In the genomic region with DNA sequence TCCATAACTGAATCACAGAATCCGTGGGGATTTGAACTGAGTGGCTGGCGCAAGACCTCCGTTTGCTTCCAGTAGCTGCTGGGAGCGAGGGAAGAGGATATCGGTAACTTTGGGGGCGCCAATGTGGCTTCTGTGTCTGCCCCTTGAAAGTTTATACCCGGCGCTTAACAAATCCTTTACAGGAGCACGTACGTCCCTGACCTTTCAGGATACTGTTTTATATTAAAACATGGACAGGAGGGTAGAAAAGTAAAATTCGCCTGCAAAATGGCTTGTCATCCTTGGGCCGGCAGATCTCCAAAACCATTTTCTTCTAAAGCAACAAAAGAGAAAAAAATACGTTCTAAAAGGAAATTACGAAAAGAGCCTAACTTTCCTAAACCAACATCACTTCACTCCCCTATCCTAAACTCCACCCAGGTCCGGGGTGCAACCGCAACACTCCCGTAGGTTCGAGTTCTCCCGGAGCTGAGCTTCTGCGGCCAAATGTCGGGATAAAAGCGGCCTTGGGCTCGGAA, we compare ENCODE assay signal across 18 cellular contexts. TPM values are rescaled to one million over a fixed set of nuclear protein-coding genes. Genes with fewer than 3 reads are reported as not detected.
DNase-seq lines count a peak whose midpoint lies in the region; ATAC-seq and TF ChIP-seq lines count a peak whose summit lies in the region.
"Had no signal": no experiment of that assay in that cellular context is flagged by ENCODE, and none has a peak within 500 bp of the region (broad histone marks: within the 10 kb centered on the region; RNA-seq: fewer than 3 reads in every experiment).

No MANE protein-coding gene starts in this region.

- peaks cover 61% of the 10 kb centered on the region for H3K27me3 ChIP-seq in layer of hippocampus (ENCODE audit: control insufficient read depth, insufficient read depth, low read length)
- peaks cover 100% of the 10 kb centered on the region for H3K27me3 ChIP-seq in smooth muscle cell (ENCODE audit: low read depth)
- H3K27me3 ChIP-seq in CD8-positive, alpha-beta memory T cell (ENCODE audit: insufficient read depth, low read length, poor library complexity, severe bottlenecking), result peaks cover 54% of the 10 kb centered on the region

- no peak overlapping the region for H2AFZ ChIP-seq in smooth muscle cell (ENCODE audit: low read depth)

- no peak for TF ChIP-seq CTCF in smooth muscle cell (IDR thresholded peaks at IDR 0.05; ENCODE audit: borderline replicate concordance, insufficient read depth, poor library complexity, severe bottlenecking)

- no peak overlapping the region for H3K27ac Mint-ChIP-seq in activated T-cell treated with anti-CD3 and anti-CD28 coated beads, Interleukin-2, amount 50 U/mL, for 72 hours
- H3K27ac Mint-ChIP-seq in activated naive CD8-positive, alpha-beta T cell treated with anti-CD3 and anti-CD28 coated beads, Interleukin-2, amount 50 U/mL, for 24 hours, result no peak overlapping the region
- H3K27ac Mint-ChIP-seq in CD8-positive, alpha-beta memory T cell, result peak overlapping the region in 1 of 8 donors; percentile 8

- H3K4me1 Mint-ChIP-seq in activated T-cell treated with anti-CD3 and anti-CD28 coated beads, Interleukin-2, amount 50 U/mL, for 72 hours (ENCODE audit: low read depth), result peaks cover 25% of the 10 kb centered on the region
- H3K4me1 Mint-ChIP-seq in activated naive CD8-positive, alpha-beta T cell treated with anti-CD3 and anti-CD28 coated beads, Interleukin-2, amount 50 U/mL, for 24 hours, result peaks cover 12% of the 10 kb centered on the region
- peaks cover 15 to 21% (median 16%) of the 10 kb centered on the region in 3 donors for H3K4me1 Mint-ChIP-seq in CD8-positive, alpha-beta memory T cell

- peak overlapping the region; percentile 57 for H3K27ac ChIP-seq in layer of hippocampus (ENCODE audit: low read depth, low read length)
- H3K27ac ChIP-seq in smooth muscle cell (ENCODE audit: low read depth), result no peak overlapping the region
- H3K27ac ChIP-seq in CD8-positive, alpha-beta memory T cell (ENCODE audit: low read depth, low read length), result no peak overlapping the region
- H3K27ac ChIP-seq: neutrophil, tibial artery had no signal

- no peak for DNase-seq in activated T-cell treated with anti-CD3 and anti-CD28 coated beads, Interleukin-2, amount 50 U/mL, for 72 hours
- DNase-seq in activated T-cell treated with anti-CD3 and anti-CD28 coated beads, Interleukin-2, amount 50 U/mL, for 48 hours, result no peak
- DNase-seq in activated naive CD8-positive, alpha-beta T cell treated with anti-CD3 and anti-CD28 coated beads, Interleukin-2, amount 50 U/mL, for 24 hours, result no peak
- DNase-seq in smooth muscle cell (lab: John Stamatoyannopoulos, UW; ENCODE audit: unreplicated experiment), result no peak
- no peak for DNase-seq in CD8-positive, alpha-beta memory T cell
- no peak for DNase-seq in SKM-1 treated with dmso at 0.1 percent for 144 hours (lab: John Stamatoyannopoulos, UW; ENCODE audit: unreplicated experiment)
- DNase-seq: activated gamma-delta T cell, caudate nucleus, COR-L47, Karpas-422, NCI-H1694 treated with DMSO at 0.1 percent for 48 hours, SW 1271, tibial artery had no signal

- peak overlapping the region; percentile 54 to 68 for H3K4me3 Mint-ChIP-seq in activated T-cell treated with anti-CD3 and anti-CD28 coated beads, Interleukin-2, amount 50 U/mL, for 72 hours
- peak overlapping the region; percentile 14 for H3K4me3 Mint-ChIP-seq in activated naive CD8-positive, alpha-beta T cell treated with anti-CD3 and anti-CD28 coated beads, Interleukin-2, amount 50 U/mL, for 24 hours
- H3K4me3 Mint-ChIP-seq in CD8-positive, alpha-beta memory T cell, result peak overlapping the region in 1 of 7 donors; percentile 27

- H3K9me3 Mint-ChIP-seq in activated T-cell treated with anti-CD3 and anti-CD28 coated beads, Interleukin-2, amount 50 U/mL, for 72 hours, result no peaks in the 10 kb centered on the region
- no peaks in the 10 kb centered on the region for H3K9me3 Mint-ChIP-seq in activated naive CD8-positive, alpha-beta T cell treated with anti-CD3 and anti-CD28 coated beads, Interleukin-2, amount 50 U/mL, for 24 hours
- H3K9me3 Mint-ChIP-seq in CD8-positive, alpha-beta memory T cell, result peaks cover 0 to 14% (median 0%) of the 10 kb centered on the region in 5 donors

- H3K79me2 ChIP-seq in smooth muscle cell (ENCODE audit: low read depth), result no peaks in the 10 kb centered on the region

- H3K4me3 ChIP-seq in smooth muscle cell, result no peak overlapping the region
- H3K4me3 ChIP-seq in CD8-positive, alpha-beta memory T cell (ENCODE audit: low read length), result no peak overlapping the region

- H3K4me2 ChIP-seq in smooth muscle cell, result peak overlapping the region; percentile 51

- no peaks in the 10 kb centered on the region for H4K20me1 ChIP-seq in smooth muscle cell (ENCODE audit: low read depth)

- no peaks in the 10 kb centered on the region for H3K9me3 ChIP-seq in smooth muscle cell (replicated peaks; ENCODE audit: low read depth)
- no peaks in the 10 kb centered on the region for H3K9me3 ChIP-seq in CD8-positive, alpha-beta memory T cell (ENCODE audit: low read length)
- H3K9me3 ChIP-seq: neutrophil, tibial artery had no signal

- no peaks in the 10 kb centered on the region for H3F3A ChIP-seq in smooth muscle cell (ENCODE audit: low read depth)

- peaks cover 0 to 8% of the 10 kb centered on the region in 2 donors for H3K36me3 Mint-ChIP-seq in activated T-cell treated with anti-CD3 and anti-CD28 coated beads, Interleukin-2, amount 50 U/mL, for 72 hours (ENCODE audit: insufficient read depth in 2 of 2)
- no peaks in the 10 kb centered on the region for H3K36me3 Mint-ChIP-seq in activated naive CD8-positive, alpha-beta T cell treated with anti-CD3 and anti-CD28 coated beads, Interleukin-2, amount 50 U/mL, for 24 hours (ENCODE audit: low read depth)
- H3K36me3 Mint-ChIP-seq in CD8-positive, alpha-beta memory T cell, result no peaks in the 10 kb centered on the region

- H3K27me3 Mint-ChIP-seq in activated T-cell treated with anti-CD3 and anti-CD28 coated beads, Interleukin-2, amount 50 U/mL, for 72 hours (ENCODE audit: low read depth), result peaks cover 71% of the 10 kb centered on the region
- H3K27me3 Mint-ChIP-seq in activated naive CD8-positive, alpha-beta T cell treated with anti-CD3 and anti-CD28 coated beads, Interleukin-2, amount 50 U/mL, for 24 hours, result peaks cover 77% of the 10 kb centered on the region
- peaks cover 69 to 70% of the 10 kb centered on the region in 2 donors for H3K27me3 Mint-ChIP-seq in CD8-positive, alpha-beta memory T cell

- peaks cover 50% of the 10 kb centered on the region for H3K4me1 ChIP-seq in smooth muscle cell (ENCODE audit: low read depth)
- peaks cover 4% of the 10 kb centered on the region for H3K4me1 ChIP-seq in CD8-positive, alpha-beta memory T cell (ENCODE audit: insufficient read depth, low read length)

- CTCF ChIA-PET in CD8-positive, alpha-beta memory T cell (lab: Charles Lee), result no interaction called here

- 7% methylated on average over 23 of the region's 23 CpGs for WGBS in smooth muscle cell (ENCODE audit: low lambda C conversion rate)

- no peak overlapping the region for H3K9ac ChIP-seq in smooth muscle cell (ENCODE audit: low read depth)

- H3K36me3 ChIP-seq in smooth muscle cell (ENCODE audit: low read depth), result no peaks in the 10 kb centered on the region
- H3K36me3 ChIP-seq in CD8-positive, alpha-beta memory T cell (ENCODE audit: insufficient read depth, low read length), result no peaks in the 10 kb centered on the region
- H3K36me3 ChIP-seq: neutrophil, tibial artery had no signal

- no peak for ATAC-seq in activated T-cell treated with anti-CD3 and anti-CD28 coated beads, Interleukin-2, amount 50 U/mL, for 72 hours (replicated peaks in 1 of 2)
- no peak for ATAC-seq in activated naive CD8-positive, alpha-beta T cell treated with anti-CD3 and anti-CD28 coated beads, Interleukin-2, amount 50 U/mL, for 24 hours
- ATAC-seq in GM21526 (IDR thresholded peaks at IDR 0.05; ENCODE audit: low FRiP score, unreplicated experiment), result no peak
- ATAC-seq: left lobe of liver had no signal

- POLR2A ChIA-PET in CD8-positive, alpha-beta memory T cell (lab: Charles Lee), result no interaction called here

RNA-seq across cellular contexts. Expression of gene DMRT3, which starts 0.7 kb away (rescaled TPM):
- not detected for total RNA-seq in activated T-cell treated with anti-CD3 and anti-CD28 coated beads, Interleukin-2, amount 50 U/mL, for 72 hours
- not detected in 2 replicates for total RNA-seq in smooth muscle cell
- polyA plus RNA-seq in smooth muscle cell, result not detected in 2 replicates
- total RNA-seq in CD8-positive, alpha-beta memory T cell, result not detected
- polyA plus RNA-seq in CD8-positive, alpha-beta memory T cell, result not detected
- total RNA-seq: left lobe of liver had no signal
- polyA plus RNA-seq: AG04450 had no signal
